In genomic region chr4:37928896-37929537, GRCh38 we compare ENCODE assay signal across 1 cellular context.
TF ChIP-seq lines count a peak whose summit lies in the region.

No MANE protein-coding gene starts in this region.

TF ChIP-seq in HEK293, 187 proteins besides CTCF, POLR2A, EP300 and RAD21:
- TF ChIP-seq, protein P1, sequence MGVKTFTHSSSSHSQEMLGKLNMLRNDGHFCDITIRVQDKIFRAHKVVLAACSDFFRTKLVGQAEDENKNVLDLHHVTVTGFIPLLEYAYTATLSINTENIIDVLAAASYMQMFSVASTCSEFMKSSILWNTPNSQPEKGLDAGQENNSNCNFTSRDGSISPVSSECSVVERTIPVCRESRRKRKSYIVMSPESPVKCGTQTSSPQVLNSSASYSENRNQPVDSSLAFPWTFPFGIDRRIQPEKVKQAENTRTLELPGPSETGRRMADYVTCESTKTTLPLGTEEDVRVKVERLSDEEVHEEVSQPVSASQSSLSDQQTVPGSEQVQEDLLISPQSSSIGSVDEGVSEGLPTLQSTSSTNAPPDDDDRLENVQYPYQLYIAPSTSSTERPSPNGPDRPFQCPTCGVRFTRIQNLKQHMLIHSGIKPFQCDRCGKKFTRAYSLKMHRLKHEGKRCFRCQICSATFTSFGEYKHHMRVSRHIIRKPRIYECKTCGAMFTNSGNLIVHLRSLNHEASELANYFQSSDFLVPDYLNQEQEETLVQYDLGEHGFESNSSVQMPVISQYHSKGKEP (tag by site-specific recombination; IDR thresholded peaks at IDR 0.05) = peak; percentile 45; the same call in 1 of the 2 replicates
- no peak for TF ChIP-seq ZIC2 (tag by site-specific recombination; IDR thresholded peaks at IDR 0.05)
TF ChIP-seq in HEK293: peak in this region for 1.
